In the genomic region with DNA sequence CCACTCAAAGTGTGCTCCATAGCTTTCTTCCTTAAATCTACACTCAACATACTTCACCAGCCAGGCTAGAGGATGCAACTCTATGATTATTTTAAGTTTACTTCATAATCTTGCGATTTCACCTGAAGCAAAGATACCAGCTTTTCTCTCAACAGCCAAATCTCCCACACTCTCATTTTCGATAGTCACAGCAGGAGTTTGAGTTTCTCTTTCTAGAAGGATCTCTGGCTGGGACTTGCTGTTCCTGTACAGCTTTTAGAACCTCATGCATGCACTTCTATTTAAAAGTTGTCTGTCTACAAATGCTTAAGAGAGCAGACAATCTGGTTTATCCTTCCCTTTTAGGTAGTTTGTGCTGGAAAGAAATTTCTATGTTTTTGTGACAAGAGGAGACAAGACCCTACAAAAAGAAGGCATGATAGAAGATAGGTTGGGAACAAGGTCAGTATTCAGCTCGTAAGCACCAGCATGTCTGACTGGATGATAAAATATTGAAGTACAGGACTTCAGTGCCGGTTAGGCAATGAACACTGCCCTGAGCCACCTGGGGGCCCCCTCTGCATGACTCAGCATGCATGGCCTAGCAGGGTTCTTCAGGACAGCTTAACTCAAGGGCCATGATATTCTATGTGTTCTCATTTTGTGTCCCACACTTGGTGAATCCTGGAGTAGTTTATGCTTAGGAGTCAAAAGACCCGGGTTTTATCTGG, we compare ENCODE assay signal across 8 cellular contexts.
DNase-seq lines count a peak whose midpoint lies in the region; ATAC-seq and TF ChIP-seq lines count a peak whose summit lies in the region.

No MANE protein-coding gene starts in this region.

- H3K27ac ChIP-seq in HCT116 (ENCODE audit: low read depth, low read length) = no peak overlapping the region

- no peaks in the 10 kb centered on the region for H3K36me3 ChIP-seq in HCT116 (ENCODE audit: control insufficient read depth in 1 of 2, insufficient read depth in 2 of 2, low read length in 2 of 2)

- H3K4me2 ChIP-seq in HCT116 (ENCODE audit: low read length) = 0 out of 2 replicates have a peak overlapping the region, but pooled peaks have one; percentile 9

- peaks cover 0 to 7% of the 10 kb centered on the region in 2 experiments; a peak in 2 of 4 replicates for H3K4me1 ChIP-seq in HCT116 (ENCODE audit: control insufficient read depth in 1 of 2, insufficient read depth in 2 of 2, low read length in 2 of 2)

- CTCF ChIA-PET in HCT116 (lab: Charles Lee) = no interaction called here

- no peak overlapping the region for H3K9ac ChIP-seq in HCT116 (ENCODE audit: low read length)

- H3K79me2 ChIP-seq in HCT116 (ENCODE audit: insufficient read depth, low read length) = no peaks in the 10 kb centered on the region

- POLR2A ChIA-PET in HCT116 (lab: Charles Lee) = no interaction called here

- RAD21 ChIA-PET in HCT116 (lab: Charles Lee; ENCODE audit: low non-redundant PET in 1 of 2, low total read pairs in 2 of 2, uncharacterized antibody in 2 of 2, unreplicated experiment in 2 of 2) = no interaction called here

- no peak for TF ChIP-seq POLR2A in HCT116 (IDR thresholded peaks at IDR 0.05; ENCODE audit: borderline replicate concordance, extremely low read depth, insufficient read depth, insufficient read length)

- TF ChIP-seq CTCF in HCT116 (IDR thresholded peaks at IDR 0.05 in 2 of 3, conservative IDR thresholded peaks at IDR 0.05 in 1 of 3; ENCODE audit: borderline replicate concordance in 1 of 3, insufficient read depth in 1 of 3, low read depth in 2 of 3, low read length in 2 of 3) = no peak
- peak; percentile 2 for TF ChIP-seq CTCF in fibroblast of mammary gland (conservative IDR thresholded peaks at IDR 0.05; ENCODE audit: control insufficient read depth, insufficient read depth, low read depth, low read length)

- no peaks in the 10 kb centered on the region for H3K9me2 ChIP-seq in HCT116 (ENCODE audit: insufficient read depth)

- H3K4me3 ChIP-seq in HCT116 (replicated peaks in 1 of 2; ENCODE audit: low read depth in 1 of 2, low read length in 2 of 2) (no peak overlapping the region), fibroblast of mammary gland (ENCODE audit: control insufficient read depth, low read depth, low read length) (no peak overlapping the region)

- no peaks in the 10 kb centered on the region for H3K9me3 ChIP-seq in HCT116 (ENCODE audit: control insufficient read depth in 1 of 2, insufficient read depth in 1 of 2, low read depth in 1 of 2, low read length in 2 of 2)

- peak; percentile 50 for TF ChIP-seq RAD21 in HCT116 (IDR thresholded peaks at IDR 0.05; ENCODE audit: low read depth)

- no peak for ATAC-seq in HCT116

- H4K20me1 ChIP-seq in HCT116 (ENCODE audit: insufficient read depth) = no peaks in the 10 kb centered on the region

- BruUV-seq in HCT116 (replicated peaks; lab: Mats Ljungman, UMichigan) = no TSS peak

- H2AFZ ChIP-seq in HCT116 (ENCODE audit: low read depth, low read length, poor library complexity, severe bottlenecking) = peak overlapping the region; percentile 45

- no peaks in the 10 kb centered on the region for H3K27me3 ChIP-seq in HCT116 (ENCODE audit: insufficient read depth, low read length)

- DNase-seq in SIG-M5 treated with dmso at 0.1 percent for 504 hours (lab: John Stamatoyannopoulos, UW; ENCODE audit: unreplicated experiment) (peak; percentile 46), SIG-M5 (lab: John Stamatoyannopoulos, UW) (no peak), HCT116 (ENCODE audit: low read depth, low spot score) (no peak), NCI-H69 (lab: John Stamatoyannopoulos, UW) (peak; percentile 34), fibroblast of mammary gland (ENCODE audit: low read depth) (peak; percentile 65), GM19238 (ENCODE audit: insufficient read length, low spot score) (no peak), activated gamma-delta T cell treated with Interleukin-2 at 50 U/mL for 16 hours (no peak), AML-193 (lab: John Stamatoyannopoulos, UW) (no peak)

- intact Hi-C loops in HCT116 (cut with micrococcal nuclease) = no loop called here

TF ChIP-seq in HCT116, 20 proteins besides CTCF, POLR2A, EP300 and RAD21:
- TF ChIP-seq SIN3A (IDR thresholded peaks at IDR 0.05; ENCODE audit: low read depth) (no peak), SRF (IDR thresholded peaks at IDR 0.05; ENCODE audit: low read depth) (no peak), JUND (IDR thresholded peaks at IDR 0.05) (no peak), CEBPB (IDR thresholded peaks at IDR 0.05; ENCODE audit: low read depth) (no peak), ZFX (IDR thresholded peaks at IDR 0.05) (no peak), SP1 (IDR thresholded peaks at IDR 0.05; ENCODE audit: low read depth) (no peak), TCF7L2 (IDR thresholded peaks at IDR 0.05; ENCODE audit: borderline replicate concordance, extremely low read depth, insufficient read depth, insufficient read length) (no peak), CBX3 (IDR thresholded peaks at IDR 0.05; ENCODE audit: low read depth) (no peak), FOSL1 (IDR thresholded peaks at IDR 0.05; ENCODE audit: low read depth) (no peak), POLR2AphosphoS5 (IDR thresholded peaks at IDR 0.05; ENCODE audit: low read depth, low read length) (no peak), ZNF274 (IDR thresholded peaks at IDR 0.05; ENCODE audit: low read depth, low read length) (no peak), EGR1 (IDR thresholded peaks at IDR 0.05; ENCODE audit: low read depth) (no peak)
- TF ChIP-seq, protein P1, sequence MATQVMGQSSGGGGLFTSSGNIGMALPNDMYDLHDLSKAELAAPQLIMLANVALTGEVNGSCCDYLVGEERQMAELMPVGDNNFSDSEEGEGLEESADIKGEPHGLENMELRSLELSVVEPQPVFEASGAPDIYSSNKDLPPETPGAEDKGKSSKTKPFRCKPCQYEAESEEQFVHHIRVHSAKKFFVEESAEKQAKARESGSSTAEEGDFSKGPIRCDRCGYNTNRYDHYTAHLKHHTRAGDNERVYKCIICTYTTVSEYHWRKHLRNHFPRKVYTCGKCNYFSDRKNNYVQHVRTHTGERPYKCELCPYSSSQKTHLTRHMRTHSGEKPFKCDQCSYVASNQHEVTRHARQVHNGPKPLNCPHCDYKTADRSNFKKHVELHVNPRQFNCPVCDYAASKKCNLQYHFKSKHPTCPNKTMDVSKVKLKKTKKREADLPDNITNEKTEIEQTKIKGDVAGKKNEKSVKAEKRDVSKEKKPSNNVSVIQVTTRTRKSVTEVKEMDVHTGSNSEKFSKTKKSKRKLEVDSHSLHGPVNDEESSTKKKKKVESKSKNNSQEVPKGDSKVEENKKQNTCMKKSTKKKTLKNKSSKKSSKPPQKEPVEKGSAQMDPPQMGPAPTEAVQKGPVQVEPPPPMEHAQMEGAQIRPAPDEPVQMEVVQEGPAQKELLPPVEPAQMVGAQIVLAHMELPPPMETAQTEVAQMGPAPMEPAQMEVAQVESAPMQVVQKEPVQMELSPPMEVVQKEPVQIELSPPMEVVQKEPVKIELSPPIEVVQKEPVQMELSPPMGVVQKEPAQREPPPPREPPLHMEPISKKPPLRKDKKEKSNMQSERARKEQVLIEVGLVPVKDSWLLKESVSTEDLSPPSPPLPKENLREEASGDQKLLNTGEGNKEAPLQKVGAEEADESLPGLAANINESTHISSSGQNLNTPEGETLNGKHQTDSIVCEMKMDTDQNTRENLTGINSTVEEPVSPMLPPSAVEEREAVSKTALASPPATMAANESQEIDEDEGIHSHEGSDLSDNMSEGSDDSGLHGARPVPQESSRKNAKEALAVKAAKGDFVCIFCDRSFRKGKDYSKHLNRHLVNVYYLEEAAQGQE (IDR thresholded peaks at IDR 0.05; ENCODE audit: low read depth) = no peak
- TF ChIP-seq, protein P2, sequence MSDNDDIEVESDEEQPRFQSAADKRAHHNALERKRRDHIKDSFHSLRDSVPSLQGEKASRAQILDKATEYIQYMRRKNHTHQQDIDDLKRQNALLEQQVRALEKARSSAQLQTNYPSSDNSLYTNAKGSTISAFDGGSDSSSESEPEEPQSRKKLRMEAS (IDR thresholded peaks at IDR 0.05) = no peak

Comparison
In these comparisons a context has a peak if more than half of its experiments do, and no peak if none do; other contexts are left out.
1. DNase-seq: peak in SIG-M5 treated with dmso at 0.1 percent for 504 hours (single experiment), NCI-H69 (single experiment) and fibroblast of mammary gland (single experiment); none in SIG-M5 (single experiment), HCT116 (single experiment), GM19238 (single experiment), activated gamma-delta T cell treated with Interleukin-2 at 50 U/mL for 16 hours (single experiment) and AML-193 (0 of 2).